In genomic region chr3:120908030-120908802, GRCh38 we compare ENCODE assay signal across 8 cellular contexts. TPM values are rescaled to one million over a fixed set of nuclear protein-coding genes. Genes with fewer than 3 reads are reported as not detected.
A peak's percentile ranks its signal among the peaks of the same experiment; 100 is the strongest.
DNase-seq lines count a peak whose midpoint lies in the region; ATAC-seq, FAIRE-seq and TF ChIP-seq lines count a peak whose summit lies in the region.

TSS of gene STXBP5L (plus strand) at chr3:120908205. CDS start at chr3:120909579, 1,374 bp downstream.

- WGBS in small intestine, 3 donors = 0 to 1% (median 1%) methylated on average over 62 to 83 of the region's 83 CpGs

- H3K9me3 ChIP-seq in HUES6 (ENCODE audit: control insufficient read depth, insufficient read depth, low read depth, low read length) = no peaks in the 10 kb centered on the region
- no peaks in the 10 kb centered on the region for H3K9me3 ChIP-seq in small intestine (ENCODE audit: control insufficient read depth, low read depth)

- peak within 1 kb of the TSS; percentile 38 for H3K9ac ChIP-seq in HUES6 (ENCODE audit: low read length)

- peak; percentile 95 for ATAC-seq in GM21576 (IDR thresholded peaks at IDR 0.05; ENCODE audit: unreplicated experiment)

- peak within 1 kb of the TSS; percentile 84 for H3K4me3 ChIP-seq in HUES6 (ENCODE audit: low read depth, low read length)
- H3K4me3 ChIP-seq in bronchial epithelial cell (ENCODE audit: low read depth, low read length) = peak within 1 kb of the TSS; percentile 30
- H3K4me3 ChIP-seq in small intestine (ENCODE audit: low read depth in 1 of 2, low read length in 2 of 2) = peak within 1 kb of the TSS; percentile 36 to 51

- FAIRE-seq in bronchial epithelial cell (lab: Jason Lieb, UNC) (no peak), small intestine (lab: Jason Lieb, UNC) (no peak)

- H3K36me3 ChIP-seq in HUES6 (ENCODE audit: control insufficient read depth, insufficient read depth, low read length) (no peaks in the 10 kb centered on the region), bronchial epithelial cell (ENCODE audit: control insufficient read depth, insufficient read depth, low read length) (no peaks in the 10 kb centered on the region), small intestine (ENCODE audit: control insufficient read depth in 2 of 2, insufficient read depth in 2 of 2, low read length in 2 of 2) (no peaks in the 10 kb centered on the region)

- no peak for TF ChIP-seq CTCF in bronchial epithelial cell (IDR thresholded peaks at IDR 0.05; ENCODE audit: insufficient read depth, low read length, severe bottlenecking)

- H3K27ac ChIP-seq in HUES6 (ENCODE audit: low read depth, low read length) (no peak within 1 kb of the TSS), small intestine (ENCODE audit: low read depth in 1 of 2, low read length in 1 of 2) (no peak within 1 kb of the TSS)

- H3K4me1 ChIP-seq in HUES6 (ENCODE audit: control insufficient read depth, insufficient read depth, low read length) (0 out of 2 replicates have a peak, but pooled peaks cover 6% of the 10 kb centered on the region), small intestine (ENCODE audit: control insufficient read depth in 2 of 2, insufficient read depth in 1 of 2, low read depth in 1 of 2, low read length in 1 of 2) (no peaks in the 10 kb centered on the region)

- H3K27me3 ChIP-seq in HUES6 (ENCODE audit: control insufficient read depth, insufficient read depth, low read length) (peaks cover 30% of the 10 kb centered on the region), bronchial epithelial cell (ENCODE audit: control insufficient read depth, insufficient read depth, low read length) (peaks cover 14% of the 10 kb centered on the region), small intestine (ENCODE audit: control insufficient read depth in 2 of 2, insufficient read depth in 2 of 2, low read length in 2 of 2) (peaks cover 0 to 9% of the 10 kb centered on the region in 2 donors)

- DNase-seq in GM04504 (ENCODE audit: low read depth) (peak; percentile 19), SKM-1 (lab: John Stamatoyannopoulos, UW; ENCODE audit: unreplicated experiment) (peak; percentile 31), bronchial epithelial cell (ENCODE audit: low read depth) (peak; percentile 60), inferior parietal cortex (ENCODE audit: extremely low spot score) (peak; percentile 66), small intestine (peak; percentile 81), kidney glomerular epithelial cell (lab: John Stamatoyannopoulos, UW) (no peak)

RNA-seq across cellular contexts. Expression of gene STXBP5L, which starts in this region (rescaled TPM):
- total RNA-seq in bronchial epithelial cell = not detected in 2 replicates
- polyA plus RNA-seq in small intestine = under 1 TPM in 1 of 3 donors, not detected in 2; 0.18 TPM

Comparison
In these comparisons a context has a peak if more than half of its experiments do, and no peak if none do; other contexts are left out.
1. Peak in DNase-seq and H3K4me3 ChIP-seq in bronchial epithelial cell; RNA of the gene not detected or under 1 TPM.
2. Peak in DNase-seq and H3K4me3 ChIP-seq in small intestine; RNA of the gene not detected or under 1 TPM.
3. H3K4me3 ChIP-seq: peak in every context shown above with its lines; median percentile 84 in HUES6; 44 in small intestine; 30 in bronchial epithelial cell.